14 cellular contexts compared by ENCODE assay signal in the genomic region with DNA sequence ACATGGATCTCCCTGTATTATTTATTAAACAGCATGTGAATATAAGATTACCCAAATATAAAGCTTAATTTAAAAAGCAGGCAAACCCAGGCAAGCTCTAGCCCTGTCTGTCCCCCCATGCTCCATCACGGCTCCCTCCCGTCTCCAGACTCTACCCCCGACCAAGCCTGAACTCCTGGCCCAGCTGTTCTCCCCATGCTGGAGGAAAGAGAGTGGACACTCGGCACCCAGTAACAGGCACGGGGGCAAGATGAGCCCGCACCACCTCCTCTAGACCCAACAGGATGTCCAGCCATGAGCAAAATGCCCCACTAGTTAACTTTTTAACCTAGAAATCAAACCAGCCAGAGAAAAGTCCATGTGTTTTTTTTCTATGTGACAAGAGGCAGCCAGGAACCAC.
"Had no signal": no experiment of that assay in that cellular context is flagged by ENCODE, and none has a peak within 500 bp of the region (broad histone marks: within the 10 kb centered on the region; RNA-seq: fewer than 3 reads in every experiment).

No MANE protein-coding gene starts in this region.

- H3K27me3 Mint-ChIP-seq: activated CD4-positive, alpha-beta memory T cell treated with anti-CD3 and anti-CD28 coated beads, Interleukin-2, amount 10 ng/mL, durations not matched to agents 7 days and 5 days; activated CD4-positive, alpha-beta T cell treated with anti-CD3 and anti-CD28 coated beads for 36 hours; activated naive CD8-positive, alpha-beta T cell; memory B cell had no signal

- DNase-seq: activated CD4-positive, alpha-beta memory T cell treated with anti-CD3 and anti-CD28 coated beads, Interleukin-2, amount 10 ng/mL, durations not matched to agents 7 days and 5 days; activated CD4-positive, alpha-beta T cell treated with anti-CD3 and anti-CD28 coated beads for 36 hours; anterior cingulate cortex; T1000; WERI-Rb-1 had no signal

- H3K4me3 ChIP-seq: breast epithelium, dorsolateral prefrontal cortex, esophagus muscularis mucosa, tibial nerve had no signal

- H3K4me3 Mint-ChIP-seq: activated CD4-positive, alpha-beta memory T cell treated with anti-CD3 and anti-CD28 coated beads, Interleukin-2, amount 10 ng/mL, durations not matched to agents 7 days and 5 days; activated CD4-positive, alpha-beta T cell treated with anti-CD3 and anti-CD28 coated beads for 36 hours; activated naive CD8-positive, alpha-beta T cell; memory B cell; nephron had no signal

- H3K4me1 Mint-ChIP-seq: nephron had no signal

- H3K27me3 ChIP-seq: breast epithelium, dorsolateral prefrontal cortex, esophagus muscularis mucosa, tibial nerve had no signal

- H3K4me1 ChIP-seq: breast epithelium, esophagus muscularis mucosa, tibial nerve had no signal

- ATAC-seq: activated CD4-positive, alpha-beta T cell treated with anti-CD3 and anti-CD28 coated beads for 36 hours; left cardiac atrium had no signal

- H3K36me3 ChIP-seq: breast epithelium had no signal

- H3K27ac ChIP-seq: breast epithelium, dorsolateral prefrontal cortex, esophagus muscularis mucosa, tibial nerve, WERI-Rb-1 had no signal

- H3K27ac Mint-ChIP-seq: activated CD4-positive, alpha-beta memory T cell treated with anti-CD3 and anti-CD28 coated beads, Interleukin-2, amount 10 ng/mL, durations not matched to agents 7 days and 5 days; activated CD4-positive, alpha-beta T cell treated with anti-CD3 and anti-CD28 coated beads for 36 hours; activated naive CD8-positive, alpha-beta T cell; activated T-helper 2 cell treated with anti-CD3 and anti-CD28 coated beads, Interferon-gamma antibody, Interleukin-2, Interleukin-4, amounts not matched to agents 10 μg/mL and 5 μg/mL and 100 μg/mL, durations not matched to agents 14 hours and 24 hours and 36 hours; memory B cell; nephron had no signal
